ENCODE assay signal across 9 cellular contexts in the genomic region with DNA sequence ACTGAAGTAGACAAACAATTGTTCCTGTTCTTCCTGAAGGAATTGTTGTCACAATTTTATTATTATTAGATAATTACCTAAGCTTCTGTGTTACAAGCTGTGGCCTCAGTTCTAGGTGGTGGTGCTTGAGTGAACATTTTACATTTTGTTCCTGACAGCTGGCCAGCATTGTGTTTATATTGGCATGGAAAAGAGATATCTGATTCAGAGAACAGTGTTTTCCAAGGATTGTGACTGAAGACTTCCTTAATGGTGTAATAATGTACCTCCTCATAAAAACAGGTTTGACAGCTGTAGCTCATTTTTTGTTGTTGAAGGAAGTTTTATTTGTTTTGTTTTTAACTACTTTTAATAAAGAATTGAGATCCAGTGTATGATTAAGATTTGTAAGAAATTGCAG.
DNase-seq lines count a peak whose midpoint lies in the region; ATAC-seq and FAIRE-seq lines count a peak whose summit lies in the region.
"Had no signal": no experiment of that assay in that cellular context is flagged by ENCODE, and none has a peak within 500 bp of the region (broad histone marks: within the 10 kb centered on the region; RNA-seq: fewer than 3 reads in every experiment).

No MANE protein-coding gene starts in this region.

- no peak for ATAC-seq in GM21529 (IDR thresholded peaks at IDR 0.05; ENCODE audit: unreplicated experiment)

- FAIRE-seq in endometrium (lab: Jason Lieb, UNC), result peak; percentile 15

- DNase-seq in DMS153 (lab: John Stamatoyannopoulos, UW), result peak; percentile 82
- DNase-seq in NCI-H2171 (lab: John Stamatoyannopoulos, UW), result peak; percentile 31
- DNase-seq in non-pigmented ciliary epithelial cell (ENCODE audit: low read depth), result peak; percentile 45
- no peak for DNase-seq in activated T-cell treated with anti-CD3 and anti-CD28 coated beads for 4 hours
- DNase-seq in NOMO-1 treated with dmso at 0.1 percent for 144 hours (lab: John Stamatoyannopoulos, UW; ENCODE audit: unreplicated experiment), result no peak
- no peak for DNase-seq in stimulated activated CD4-positive, alpha-beta T cell treated with anti-CD3 and anti-CD28 coated beads, Interleukin-1b, Interleukin-23, amount 100 ng/mL, for 48 hours
- DNase-seq: central memory CD4-positive, alpha-beta T cell had no signal

Comparison
In these comparisons a context has a peak if more than half of its experiments do, and no peak if none do; other contexts are left out.
1. DNase-seq: peak in DMS153 (single experiment), NCI-H2171 (single experiment) and non-pigmented ciliary epithelial cell (single experiment); none in activated T-cell treated with anti-CD3 and anti-CD28 coated beads for 4 hours (single experiment), NOMO-1 treated with dmso at 0.1 percent for 144 hours (single experiment) and stimulated activated CD4-positive, alpha-beta T cell treated with anti-CD3 and anti-CD28 coated beads, Interleukin-1b, Interleukin-23, amount 100 ng/mL, for 48 hours (single experiment).